19 cellular contexts compared by ENCODE assay signal in the genomic region with DNA sequence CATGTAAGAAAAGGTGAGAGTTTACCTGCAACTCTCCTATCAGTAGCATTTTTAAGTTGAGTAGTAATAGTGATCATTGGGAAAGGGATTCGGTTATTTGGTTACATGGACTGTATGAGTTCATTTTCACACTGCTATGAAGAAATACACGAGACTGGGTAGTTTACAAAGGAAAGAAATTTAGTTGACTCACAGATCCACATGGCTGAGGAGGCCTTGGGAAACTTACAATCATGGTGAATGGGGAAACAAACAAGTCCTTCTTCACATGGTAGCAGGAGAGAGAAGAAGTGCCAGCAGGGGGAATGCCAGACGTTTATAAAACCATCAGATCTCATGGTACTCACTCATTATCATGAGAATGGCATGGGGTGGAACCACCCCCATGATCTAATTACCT.
"Had no signal": no experiment of that assay in that cellular context is flagged by ENCODE, and none has a peak within 500 bp of the region (broad histone marks: within the 10 kb centered on the region; RNA-seq: fewer than 3 reads in every experiment).

No MANE protein-coding gene starts in this region.

- DNase-seq: activated B cell treated with CpG ODN at 0.5 μM for 24 hours; activated CD4-positive, alpha-beta T cell treated with anti-CD3 and anti-CD28 coated beads for 48 hours; activated CD8-positive, alpha-beta memory T cell treated with anti-CD3 and anti-CD28 coated beads, Interleukin-2, amount 50 U/mL, for 4 hours; activated CD8-positive, alpha-beta T cell treated with anti-CD3 and anti-CD28 coated beads, Interleukin-2, amount 10 ng/mL, durations not matched to agents 7 days and 5 days; activated gamma-delta T cell; activated T-cell treated with anti-CD3 and anti-CD28 coated beads, Interleukin-2, amount 50 U/mL, for 48 hours; amniotic stem cell; central memory CD4-positive, alpha-beta T cell; cortex of kidney; effector CD4-positive, alpha-beta T cell; head of caudate nucleus; immature natural killer cell; lower lobe of right lung; spleen; stimulated activated naive CD8-positive, alpha-beta T cell treated with anti-CD3 and anti-CD28 coated beads, Interleukin-15, amount 100 ng/mL, for 72 hours; testis; upper lobe of right lung had no signal

- ATAC-seq: activated CD8-positive, alpha-beta T cell treated with anti-CD3 and anti-CD28 coated beads, Interleukin-2, amount 10 ng/mL, durations not matched to agents 7 days and 5 days; activated naive CD4-positive, alpha-beta T cell treated with anti-CD3 and anti-CD28 coated beads, Interleukin-2, amount 50 U/mL, for 72 hours; lower lobe of right lung; sciatic nerve; stimulated activated naive CD8-positive, alpha-beta T cell treated with anti-CD3 and anti-CD28 coated beads, Interleukin-15, amount 100 ng/mL, for 72 hours; upper lobe of right lung had no signal

- H3K4me3 ChIP-seq: lower lobe of right lung, spleen, testis, upper lobe of right lung had no signal
